In genomic region chrX:1118572-1119199, GRCh38 we compare ENCODE assay signal across 1 cellular context.
TF ChIP-seq lines count a peak whose summit lies in the region.

No MANE protein-coding gene starts in this region.

TF ChIP-seq in GM12878, 131 proteins besides CTCF, POLR2A, EP300 and RAD21 (continued from another document):
- TF ChIP-seq, protein P1, sequence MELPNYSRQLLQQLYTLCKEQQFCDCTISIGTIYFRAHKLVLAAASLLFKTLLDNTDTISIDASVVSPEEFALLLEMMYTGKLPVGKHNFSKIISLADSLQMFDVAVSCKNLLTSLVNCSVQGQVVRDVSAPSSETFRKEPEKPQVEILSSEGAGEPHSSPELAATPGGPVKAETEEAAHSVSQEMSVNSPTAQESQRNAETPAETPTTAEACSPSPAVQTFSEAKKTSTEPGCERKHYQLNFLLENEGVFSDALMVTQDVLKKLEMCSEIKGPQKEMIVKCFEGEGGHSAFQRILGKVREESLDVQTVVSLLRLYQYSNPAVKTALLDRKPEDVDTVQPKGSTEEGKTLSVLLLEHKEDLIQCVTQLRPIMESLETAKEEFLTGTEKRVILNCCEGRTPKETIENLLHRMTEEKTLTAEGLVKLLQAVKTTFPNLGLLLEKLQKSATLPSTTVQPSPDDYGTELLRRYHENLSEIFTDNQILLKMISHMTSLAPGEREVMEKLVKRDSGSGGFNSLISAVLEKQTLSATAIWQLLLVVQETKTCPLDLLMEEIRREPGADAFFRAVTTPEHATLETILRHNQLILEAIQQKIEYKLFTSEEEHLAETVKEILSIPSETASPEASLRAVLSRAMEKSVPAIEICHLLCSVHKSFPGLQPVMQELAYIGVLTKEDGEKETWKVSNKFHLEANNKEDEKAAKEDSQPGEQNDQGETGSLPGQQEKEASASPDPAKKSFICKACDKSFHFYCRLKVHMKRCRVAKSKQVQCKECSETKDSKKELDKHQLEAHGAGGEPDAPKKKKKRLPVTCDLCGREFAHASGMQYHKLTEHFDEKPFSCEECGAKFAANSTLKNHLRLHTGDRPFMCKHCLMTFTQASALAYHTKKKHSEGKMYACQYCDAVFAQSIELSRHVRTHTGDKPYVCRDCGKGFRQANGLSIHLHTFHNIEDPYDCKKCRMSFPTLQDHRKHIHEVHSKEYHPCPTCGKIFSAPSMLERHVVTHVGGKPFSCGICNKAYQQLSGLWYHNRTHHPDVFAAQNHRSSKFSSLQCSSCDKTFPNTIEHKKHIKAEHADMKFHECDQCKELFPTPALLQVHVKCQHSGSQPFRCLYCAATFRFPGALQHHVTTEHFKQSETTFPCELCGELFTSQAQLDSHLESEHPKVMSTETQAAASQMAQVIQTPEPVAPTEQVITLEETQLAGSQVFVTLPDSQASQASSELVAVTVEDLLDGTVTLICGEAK (IDR thresholded peaks at IDR 0.05; ENCODE audit: borderline replicate concordance): no peak
